In genomic region chr11:73223998-73224730, GRCh38 we compare ENCODE assay signal across 22 cellular contexts. TPM values are rescaled to one million over a fixed set of nuclear protein-coding genes. Genes with fewer than 3 reads are reported as not detected.
DNase-seq lines count a peak whose midpoint lies in the region; ATAC-seq and TF ChIP-seq lines count a peak whose summit lies in the region.
"Had no signal": no experiment of that assay in that cellular context is flagged by ENCODE, and none has a peak within 500 bp of the region (broad histone marks: within the 10 kb centered on the region; RNA-seq: fewer than 3 reads in every experiment).

No MANE protein-coding gene starts in this region.

- no peak overlapping the region for H3K4me3 Mint-ChIP-seq in activated naive CD8-positive, alpha-beta T cell treated with anti-CD3 and anti-CD28 coated beads, Interleukin-2, amount 10 ng/mL, durations not matched to agents 7 days and 5 days
- no peak overlapping the region for H3K4me3 Mint-ChIP-seq in activated naive CD8-positive, alpha-beta T cell treated with anti-CD3 and anti-CD28 coated beads, Interleukin-2, amount 50 U/mL, for 24 hours
- H3K4me3 Mint-ChIP-seq in naive thymus-derived CD4-positive, alpha-beta T cell, result no peak overlapping the region
- no peak overlapping the region for H3K4me3 Mint-ChIP-seq in immature natural killer cell
- H3K4me3 Mint-ChIP-seq: activated CD8-positive, alpha-beta T cell treated with anti-CD3 and anti-CD28 coated beads for 36 hours; activated T-cell treated with anti-CD3 and anti-CD28 coated beads, Interleukin-2, amount 50 U/mL, for 72 hours; natural killer cell treated with Interleukin-12 subunit alpha and Interleukin-12 subunit beta and Interleukin-15 and Interleukin-18, amount 100 ng/mL, for 72 hours had no signal

- H3K27ac Mint-ChIP-seq in activated naive CD8-positive, alpha-beta T cell treated with anti-CD3 and anti-CD28 coated beads, Interleukin-2, amount 10 ng/mL, durations not matched to agents 7 days and 5 days, result no peak overlapping the region
- H3K27ac Mint-ChIP-seq in activated naive CD8-positive, alpha-beta T cell treated with anti-CD3 and anti-CD28 coated beads, Interleukin-2, amount 50 U/mL, for 24 hours, result no peak overlapping the region
- H3K27ac Mint-ChIP-seq in naive thymus-derived CD4-positive, alpha-beta T cell, result no peak overlapping the region
- no peak overlapping the region for H3K27ac Mint-ChIP-seq in immature natural killer cell
- H3K27ac Mint-ChIP-seq: activated CD8-positive, alpha-beta T cell treated with anti-CD3 and anti-CD28 coated beads for 36 hours; activated T-cell treated with anti-CD3 and anti-CD28 coated beads, Interleukin-2, amount 50 U/mL, for 72 hours; natural killer cell treated with Interleukin-12 subunit alpha and Interleukin-12 subunit beta and Interleukin-15 and Interleukin-18, amount 100 ng/mL, for 72 hours; progenitor cell of endocrine pancreas had no signal

- H3K27me3 ChIP-seq in RWPE2 (ENCODE audit: insufficient read depth, poor library complexity, severe bottlenecking), result no peaks in the 10 kb centered on the region
- no peaks in the 10 kb centered on the region for H3K27me3 ChIP-seq in naive thymus-derived CD4-positive, alpha-beta T cell (ENCODE audit: control insufficient read depth in 2 of 2, insufficient read depth in 2 of 2, low read length in 2 of 2)
- H3K27me3 ChIP-seq in aorta (ENCODE audit: control insufficient read depth in 1 of 2, insufficient read depth in 2 of 2, low read length in 1 of 2), result no peaks in the 10 kb centered on the region

- no peak overlapping the region for H3K4me3 ChIP-seq in RWPE2 (ENCODE audit: severe bottlenecking)
- no peak overlapping the region for H3K4me3 ChIP-seq in naive thymus-derived CD4-positive, alpha-beta T cell (ENCODE audit: low read length)
- H3K4me3 ChIP-seq in aorta (ENCODE audit: low read length in 2 of 2), result no peak overlapping the region

- peaks cover 34% of the 10 kb centered on the region for H3K27me3 Mint-ChIP-seq in activated naive CD8-positive, alpha-beta T cell treated with anti-CD3 and anti-CD28 coated beads, Interleukin-2, amount 10 ng/mL, durations not matched to agents 7 days and 5 days
- H3K27me3 Mint-ChIP-seq in activated naive CD8-positive, alpha-beta T cell treated with anti-CD3 and anti-CD28 coated beads, Interleukin-2, amount 50 U/mL, for 24 hours, result peaks cover 12% of the 10 kb centered on the region
- peaks cover 8 to 39% (median 13%) of the 10 kb centered on the region in 5 donors for H3K27me3 Mint-ChIP-seq in naive thymus-derived CD4-positive, alpha-beta T cell
- peaks cover 4 to 6% (median 5%) of the 10 kb centered on the region in 3 donors for H3K27me3 Mint-ChIP-seq in immature natural killer cell (ENCODE audit: low read depth in 3 of 3)

- H3K9me3 ChIP-seq in RWPE2 (ENCODE audit: severe bottlenecking) (no peaks in the 10 kb centered on the region), aorta (ENCODE audit: control insufficient read depth, low read length) (no peaks in the 10 kb centered on the region)
- no peaks in the 10 kb centered on the region for H3K9me3 ChIP-seq in naive thymus-derived CD4-positive, alpha-beta T cell (ENCODE audit: control insufficient read depth in 2 of 3, low read length in 3 of 3)

- CTCF ChIA-PET in naive thymus-derived CD4-positive, alpha-beta T cell (lab: Charles Lee), result no interaction called here

- intact Hi-C loops in naive thymus-derived CD4-positive, alpha-beta T cell (cut with micrococcal nuclease), result no loop called here
- intact Hi-C loops in aorta (cut with DNase I), result no loop called here

- WGBS in aorta, 2 donors, result 86 to 91% methylated on average over 10 of the region's 10 CpGs

- H3K4me1 Mint-ChIP-seq in activated naive CD8-positive, alpha-beta T cell treated with anti-CD3 and anti-CD28 coated beads, Interleukin-2, amount 10 ng/mL, durations not matched to agents 7 days and 5 days, result peaks cover 11% of the 10 kb centered on the region
- no peaks in the 10 kb centered on the region for H3K4me1 Mint-ChIP-seq in activated naive CD8-positive, alpha-beta T cell treated with anti-CD3 and anti-CD28 coated beads, Interleukin-2, amount 50 U/mL, for 24 hours
- peaks cover 0 to 12% (median 1%) of the 10 kb centered on the region in 7 donors for H3K4me1 Mint-ChIP-seq in naive thymus-derived CD4-positive, alpha-beta T cell
- peaks cover under 1 to 6% of the 10 kb centered on the region in 2 donors for H3K4me1 Mint-ChIP-seq in immature natural killer cell

- POLR2A ChIA-PET in activated naive CD8-positive, alpha-beta T cell treated with anti-CD3 and anti-CD28 coated beads, Interleukin-2, amount 10 ng/mL, durations not matched to agents 7 days and 5 days (lab: Charles Lee), result no interaction called here
- POLR2A ChIA-PET in naive thymus-derived CD4-positive, alpha-beta T cell (lab: Charles Lee), result no interaction called here

- H3K27ac ChIP-seq in RWPE2 (ENCODE audit: poor library complexity, severe bottlenecking), result no peak overlapping the region
- H3K27ac ChIP-seq in naive thymus-derived CD4-positive, alpha-beta T cell (ENCODE audit: low read depth, low read length), result no peak overlapping the region
- H3K27ac ChIP-seq in aorta (ENCODE audit: low read depth in 1 of 2, low read length in 2 of 2), result no peak overlapping the region
- H3K27ac ChIP-seq: C4-2B, VCaP had no signal

- no peaks in the 10 kb centered on the region for H3K9me3 Mint-ChIP-seq in activated naive CD8-positive, alpha-beta T cell treated with anti-CD3 and anti-CD28 coated beads, Interleukin-2, amount 10 ng/mL, durations not matched to agents 7 days and 5 days
- no peaks in the 10 kb centered on the region for H3K9me3 Mint-ChIP-seq in activated naive CD8-positive, alpha-beta T cell treated with anti-CD3 and anti-CD28 coated beads, Interleukin-2, amount 50 U/mL, for 24 hours
- H3K9me3 Mint-ChIP-seq in naive thymus-derived CD4-positive, alpha-beta T cell, result peaks cover 0 to 1% (median 0%) of the 10 kb centered on the region in 11 donors
- no peaks in the 10 kb centered on the region for H3K9me3 Mint-ChIP-seq in immature natural killer cell
- H3K9me3 Mint-ChIP-seq: activated CD8-positive, alpha-beta T cell treated with anti-CD3 and anti-CD28 coated beads for 36 hours; activated T-cell treated with anti-CD3 and anti-CD28 coated beads, Interleukin-2, amount 50 U/mL, for 72 hours; natural killer cell treated with Interleukin-12 subunit alpha and Interleukin-12 subunit beta and Interleukin-15 and Interleukin-18, amount 100 ng/mL, for 72 hours had no signal

- H3K36me3 Mint-ChIP-seq in activated naive CD8-positive, alpha-beta T cell treated with anti-CD3 and anti-CD28 coated beads, Interleukin-2, amount 10 ng/mL, durations not matched to agents 7 days and 5 days, result no peaks in the 10 kb centered on the region
- no peaks in the 10 kb centered on the region for H3K36me3 Mint-ChIP-seq in activated naive CD8-positive, alpha-beta T cell treated with anti-CD3 and anti-CD28 coated beads, Interleukin-2, amount 50 U/mL, for 24 hours (ENCODE audit: low read depth)
- H3K36me3 Mint-ChIP-seq in naive thymus-derived CD4-positive, alpha-beta T cell, result no peaks in the 10 kb centered on the region
- no peaks in the 10 kb centered on the region for H3K36me3 Mint-ChIP-seq in immature natural killer cell
- H3K36me3 Mint-ChIP-seq: natural killer cell treated with Interleukin-12 subunit alpha and Interleukin-12 subunit beta and Interleukin-15 and Interleukin-18, amount 100 ng/mL, for 72 hours had no signal

- DNase-seq in activated naive CD8-positive, alpha-beta T cell treated with anti-CD3 and anti-CD28 coated beads, Interleukin-2, amount 10 ng/mL, durations not matched to agents 7 days and 5 days, result peak; percentile 31
- no peak for DNase-seq in activated naive CD8-positive, alpha-beta T cell treated with anti-CD3 and anti-CD28 coated beads, Interleukin-2, amount 50 U/mL, for 24 hours
- DNase-seq in RWPE2 (ENCODE audit: low spot score) (peak; percentile 34), aorta (peak; percentile 8 to 57), NCI-H226 (no peak), immature natural killer cell (no peak), hepatic stellate cell (ENCODE audit: low spot score) (no peak)
- DNase-seq in naive thymus-derived CD4-positive, alpha-beta T cell, result no peak
- DNase-seq: ACHN; activated CD8-positive, alpha-beta T cell treated with anti-CD3 and anti-CD28 coated beads for 36 hours; activated T-cell treated with anti-CD3 and anti-CD28 coated beads, Interleukin-2, amount 50 U/mL, for 72 hours; DMS53; NCI-H1105; NCI-H2081; NCI-H510A; small intestine; stimulated activated CD4-positive, alpha-beta T cell treated with anti-CD3 and anti-CD28 coated beads, Interleukin-4, amount 100 ng/mL, for 1 hour had no signal

- H3K4me1 ChIP-seq in RWPE2 (ENCODE audit: insufficient read depth, poor library complexity, severe bottlenecking) (peaks cover 16% of the 10 kb centered on the region), aorta (ENCODE audit: control insufficient read depth in 1 of 2, insufficient read depth in 2 of 2, low read length in 2 of 2) (no peaks in the 10 kb centered on the region)
- H3K4me1 ChIP-seq in naive thymus-derived CD4-positive, alpha-beta T cell (ENCODE audit: control insufficient read depth in 2 of 2, insufficient read depth in 2 of 2, low read length in 2 of 2), result no peaks in the 10 kb centered on the region

- peaks cover 5% of the 10 kb centered on the region; the same call in 1 of the 2 replicates for H3K36me3 ChIP-seq in RWPE2 (ENCODE audit: low read depth)
- no peaks in the 10 kb centered on the region for H3K36me3 ChIP-seq in naive thymus-derived CD4-positive, alpha-beta T cell (ENCODE audit: control insufficient read depth in 2 of 3, insufficient read depth in 3 of 3, low read length in 3 of 3)
- no peaks in the 10 kb centered on the region for H3K36me3 ChIP-seq in aorta (ENCODE audit: control insufficient read depth in 1 of 2, insufficient read depth in 2 of 2, low read length in 1 of 2)

- peak; percentile 18 for ATAC-seq in activated naive CD8-positive, alpha-beta T cell treated with anti-CD3 and anti-CD28 coated beads, Interleukin-2, amount 10 ng/mL, durations not matched to agents 7 days and 5 days (ENCODE audit: low read depth)
- ATAC-seq in activated naive CD8-positive, alpha-beta T cell treated with anti-CD3 and anti-CD28 coated beads, Interleukin-2, amount 50 U/mL, for 24 hours, result no peak
- ATAC-seq in RWPE2 (ENCODE audit: low read depth) (no peak), aorta (ENCODE audit: low FRiP score) (no peak)
- peak; percentile 47 for ATAC-seq in naive thymus-derived CD4-positive, alpha-beta T cell
- ATAC-seq: activated CD8-positive, alpha-beta T cell treated with anti-CD3 and anti-CD28 coated beads for 36 hours; activated T-cell treated with anti-CD3 and anti-CD28 coated beads, Interleukin-2, amount 50 U/mL, for 72 hours; natural killer cell treated with Interleukin-12 subunit alpha and Interleukin-12 subunit beta and Interleukin-15 and Interleukin-18, amount 100 ng/mL, for 72 hours had no signal

- TF ChIP-seq CTCF in RWPE2 (IDR thresholded peaks at IDR 0.05; ENCODE audit: poor library complexity, severe bottlenecking), result no peak

RNA-seq across cellular contexts. Expression of gene P2RY2, which starts 6.1 kb away (rescaled TPM):
- not detected for total RNA-seq in activated naive CD8-positive, alpha-beta T cell treated with anti-CD3 and anti-CD28 coated beads, Interleukin-2, amount 10 ng/mL, durations not matched to agents 7 days and 5 days
- total RNA-seq in naive thymus-derived CD4-positive, alpha-beta T cell, result 1 to 10 TPM in 1 of 5 experiments, under 1 TPM in 1, not detected in 3; 0.90 to 5.3 TPM
- not detected for polyA plus RNA-seq in naive thymus-derived CD4-positive, alpha-beta T cell
- 1 to 10 TPM; 2.9 to 3.9 TPM for total RNA-seq in aorta
- polyA plus RNA-seq in aorta (under 1 TPM; 0.50 to 0.54 TPM), immature natural killer cell (under 1 TPM in 1 of 3 donors, not detected in 2; 0.30 TPM)
- total RNA-seq: activated CD8-positive, alpha-beta T cell treated with anti-CD3 and anti-CD28 coated beads for 36 hours; activated T-cell treated with anti-CD3 and anti-CD28 coated beads, Interleukin-2, amount 50 U/mL, for 72 hours had no signal

RNA-seq across cellular contexts. Expression of gene P2RY6, which starts 48.0 kb away (rescaled TPM):
- under 1 TPM in 1 of 2 experiments, not detected in 1; 0.44 TPM for total RNA-seq in activated naive CD8-positive, alpha-beta T cell treated with anti-CD3 and anti-CD28 coated beads, Interleukin-2, amount 10 ng/mL, durations not matched to agents 7 days and 5 days
- 1 to 10 TPM in 1 of 5 experiments, under 1 TPM in 2, not detected in 2; 0.34 to 1.8 (median 0.92) TPM for total RNA-seq in naive thymus-derived CD4-positive, alpha-beta T cell
- polyA plus RNA-seq in naive thymus-derived CD4-positive, alpha-beta T cell, result not detected
- 10 to 100 TPM in 1 of 2 donors, 1 to 10 TPM in 1; 6.1 to 12.0 TPM for total RNA-seq in aorta
- 1 to 10 TPM; 2.5 to 4.4 TPM for polyA plus RNA-seq in aorta
- polyA plus RNA-seq in immature natural killer cell, result 1 to 10 TPM in 1 of 3 donors, not detected in 2; 3.0 TPM
- total RNA-seq: activated CD8-positive, alpha-beta T cell treated with anti-CD3 and anti-CD28 coated beads for 36 hours; activated T-cell treated with anti-CD3 and anti-CD28 coated beads, Interleukin-2, amount 50 U/mL, for 72 hours; fibroblast of villous mesenchyme; natural killer cell treated with Interleukin-12 subunit alpha and Interleukin-12 subunit beta and Interleukin-15 and Interleukin-18, amount 100 ng/mL, for 72 hours had no signal

Comparison
In these comparisons a context has a peak if more than half of its experiments do, and no peak if none do; other contexts are left out.
1. ATAC-seq: peak in activated naive CD8-positive, alpha-beta T cell treated with anti-CD3 and anti-CD28 coated beads, Interleukin-2, amount 10 ng/mL, durations not matched to agents 7 days and 5 days (single experiment) and naive thymus-derived CD4-positive, alpha-beta T cell (single experiment); none in activated naive CD8-positive, alpha-beta T cell treated with anti-CD3 and anti-CD28 coated beads, Interleukin-2, amount 50 U/mL, for 24 hours (single experiment), RWPE2 (single experiment) and aorta (single experiment).
2. DNase-seq: peak in activated naive CD8-positive, alpha-beta T cell treated with anti-CD3 and anti-CD28 coated beads, Interleukin-2, amount 10 ng/mL, durations not matched to agents 7 days and 5 days (single experiment), RWPE2 (single experiment) and aorta (2 of 2); none in activated naive CD8-positive, alpha-beta T cell treated with anti-CD3 and anti-CD28 coated beads, Interleukin-2, amount 50 U/mL, for 24 hours (single experiment), naive thymus-derived CD4-positive, alpha-beta T cell (0 of 9), NCI-H226 (single experiment), immature natural killer cell (0 of 3) and hepatic stellate cell (single experiment).